ENCODE assay signal across 8 cellular contexts in genomic region chr19:12885749-12886706, GRCh38. TPM values are rescaled to one million over a fixed set of nuclear protein-coding genes. Genes with fewer than 3 reads are reported as not detected.
DNase-seq lines count a peak whose midpoint lies in the region; ATAC-seq and TF ChIP-seq lines count a peak whose summit lies in the region.
"Had no signal": no experiment of that assay in that cellular context is flagged by ENCODE, and none has a peak within 500 bp of the region (broad histone marks: within the 10 kb centered on the region; RNA-seq: fewer than 3 reads in every experiment).

No MANE protein-coding gene starts in this region.

- TF ChIP-seq CTCF in HFFc6 (IDR thresholded peaks at IDR 0.05) = peak; percentile 19; the same call in 1 of the 2 replicates
- TF ChIP-seq CTCF in fibroblast of villous mesenchyme (IDR thresholded peaks at IDR 0.05; ENCODE audit: insufficient read depth, low read depth, low read length) = no peak
- TF ChIP-seq CTCF in smooth muscle cell (IDR thresholded peaks at IDR 0.05; ENCODE audit: borderline replicate concordance, insufficient read depth, poor library complexity, severe bottlenecking) = no peak

- H3K9me3 ChIP-seq in T-helper 17 cell (ENCODE audit: control insufficient read depth, low read length, poor library complexity, severe bottlenecking) = no peaks in the 10 kb centered on the region
- H3K9me3 ChIP-seq in smooth muscle cell (replicated peaks; ENCODE audit: low read depth) = no peaks in the 10 kb centered on the region

- peak overlapping the region; percentile 66 for H2AFZ ChIP-seq in smooth muscle cell (ENCODE audit: low read depth)

- no peaks in the 10 kb centered on the region for H3F3A ChIP-seq in smooth muscle cell (ENCODE audit: low read depth)

- no peak overlapping the region for H3K27ac ChIP-seq in smooth muscle cell (ENCODE audit: low read depth)

- no peak overlapping the region for H3K9ac ChIP-seq in smooth muscle cell (ENCODE audit: low read depth)

- H3K79me2 ChIP-seq in smooth muscle cell (ENCODE audit: low read depth) = no peaks in the 10 kb centered on the region

- no peak for ATAC-seq in T-helper 17 cell
- no peak for ATAC-seq in GM21619 (IDR thresholded peaks at IDR 0.05; ENCODE audit: unreplicated experiment)

- peaks cover 18% of the 10 kb centered on the region for H3K27me3 ChIP-seq in smooth muscle cell (ENCODE audit: low read depth)

- 8% methylated on average over 49 of the region's 53 CpGs for WGBS in smooth muscle cell (ENCODE audit: low lambda C conversion rate)

- DNase-seq in HFFc6 = no peak
- DNase-seq in T-helper 17 cell = no peak
- DNase-seq in fibroblast of villous mesenchyme (ENCODE audit: low read depth) = no peak
- no peak for DNase-seq in smooth muscle cell (lab: John Stamatoyannopoulos, UW; ENCODE audit: unreplicated experiment)
- no peak for DNase-seq in NCI-H82 (lab: John Stamatoyannopoulos, UW)
- DNase-seq in NCI-H2107 (lab: John Stamatoyannopoulos, UW) = no peak

- peak overlapping the region; percentile 84 for H3K4me2 ChIP-seq in smooth muscle cell

- H3K4me1 Mint-ChIP-seq in HFFc6 (ENCODE audit: low read depth) (peaks cover 6% of the 10 kb centered on the region), T-helper 17 cell (peaks cover 24% of the 10 kb centered on the region)

- no peaks in the 10 kb centered on the region for H3K36me3 Mint-ChIP-seq in HFFc6 (ENCODE audit: low read depth)
- H3K36me3 Mint-ChIP-seq in T-helper 17 cell (ENCODE audit: low read depth) = peaks cover 3% of the 10 kb centered on the region

- H3K4me3 ChIP-seq in fibroblast of villous mesenchyme (ENCODE audit: low read depth, low read length) (peak overlapping the region; percentile 9), smooth muscle cell (peak overlapping the region; percentile 46)

- H3K36me3 ChIP-seq in smooth muscle cell (ENCODE audit: low read depth) = no peaks in the 10 kb centered on the region

- H3K27ac Mint-ChIP-seq in HFFc6 = no peak overlapping the region
- no peak overlapping the region for H3K27ac Mint-ChIP-seq in T-helper 17 cell

- no peaks in the 10 kb centered on the region for H3K4me1 ChIP-seq in smooth muscle cell (ENCODE audit: low read depth)

- no peaks in the 10 kb centered on the region for H4K20me1 ChIP-seq in smooth muscle cell (ENCODE audit: low read depth)

- H3K27me3 Mint-ChIP-seq in HFFc6 (ENCODE audit: insufficient read depth) (peaks cover 4% of the 10 kb centered on the region), T-helper 17 cell (no peaks in the 10 kb centered on the region)

- H3K9me3 Mint-ChIP-seq in HFFc6 = peaks cover 11% of the 10 kb centered on the region

- H3K4me3 Mint-ChIP-seq in HFFc6 (no peak overlapping the region), T-helper 17 cell (peak overlapping the region; percentile 79)

RNA-seq across cellular contexts. Expression of gene KLF1, which starts 1.0 kb away (rescaled TPM):
- total RNA-seq in HFFc6 (2021; fragmentation: NEBNext Ultra II Directional; extraction: Animal tissue kit (Norgen Biotek cat#: 25700)) = not detected
- total RNA-seq in T-helper 17 cell (not detected), fibroblast of villous mesenchyme (not detected in 2 replicates), smooth muscle cell (not detected in 2 replicates)
- polyA plus RNA-seq in smooth muscle cell = 0.09 TPM in 1 of 2 replicates, not detected in the other
- total RNA-seq: Right ventricle myocardium superior had no signal

RNA-seq across cellular contexts. Expression of gene DNASE2, which starts 4.8 kb away (rescaled TPM):
- total RNA-seq in HFFc6 (2021; fragmentation: NEBNext Ultra II Directional; extraction: Animal tissue kit (Norgen Biotek cat#: 25700)) = 10 to 100 TPM; 26.0 to 33.5 (median 28.4) TPM
- 10 to 100 TPM; 17.8 to 19.8 TPM for total RNA-seq in T-helper 17 cell
- 14.7 and 18.7 TPM in 2 replicates for total RNA-seq in fibroblast of villous mesenchyme
- total RNA-seq in smooth muscle cell = 19.5 and 26.3 TPM in 2 replicates
- polyA plus RNA-seq in smooth muscle cell = 44.9 and 48.1 TPM in 2 replicates

RNA-seq across cellular contexts. Expression of gene GCDH, which starts 4.9 kb away (rescaled TPM):
- 10 to 100 TPM; 20.6 to 24.6 (median 21.1) TPM for total RNA-seq in HFFc6 (2021; fragmentation: NEBNext Ultra II Directional; extraction: Animal tissue kit (Norgen Biotek cat#: 25700))
- total RNA-seq in T-helper 17 cell (10 to 100 TPM; 34.0 to 36.2 TPM), fibroblast of villous mesenchyme (17.3 and 19.6 TPM in 2 replicates), smooth muscle cell (9.7 and 17.4 TPM in 2 replicates)
- 10.9 and 15.3 TPM in 2 replicates for polyA plus RNA-seq in smooth muscle cell

RNA-seq across cellular contexts. Expression of gene SYCE2, which starts 33.1 kb away (rescaled TPM):
- total RNA-seq in HFFc6 (2021; fragmentation: NEBNext Ultra II Directional; extraction: Animal tissue kit (Norgen Biotek cat#: 25700)) = 1 to 10 TPM in 3 of 6 experiments, under 1 TPM in 3; 0.28 to 1.7 (median 0.91) TPM
- total RNA-seq in T-helper 17 cell (under 1 TPM; 0.52 to 0.86 TPM), fibroblast of villous mesenchyme (under 0.01 TPM in 2 replicates), smooth muscle cell (0.90 and 1.4 TPM in 2 replicates)
- polyA plus RNA-seq in smooth muscle cell = 0.91 and 2.9 TPM in 2 replicates
- total RNA-seq: Right ventricle myocardium superior had no signal

RNA-seq across cellular contexts. Expression of gene FARSA, which starts 47.5 kb away (rescaled TPM):
- 100 to 1,000 TPM in 1 of 6 experiments, 10 to 100 TPM in 5; 87.8 to 101 (median 90.4) TPM for total RNA-seq in HFFc6 (2021; fragmentation: NEBNext Ultra II Directional; extraction: Animal tissue kit (Norgen Biotek cat#: 25700))
- total RNA-seq in T-helper 17 cell (10 to 100 TPM; 23.2 to 28.3 TPM), fibroblast of villous mesenchyme (65.2 and 70.2 TPM in 2 replicates), smooth muscle cell (28.6 and 46.1 TPM in 2 replicates)
- 86.9 and 94.0 TPM in 2 replicates for polyA plus RNA-seq in smooth muscle cell
